11 cellular contexts compared by ENCODE assay signal in the genomic region with DNA sequence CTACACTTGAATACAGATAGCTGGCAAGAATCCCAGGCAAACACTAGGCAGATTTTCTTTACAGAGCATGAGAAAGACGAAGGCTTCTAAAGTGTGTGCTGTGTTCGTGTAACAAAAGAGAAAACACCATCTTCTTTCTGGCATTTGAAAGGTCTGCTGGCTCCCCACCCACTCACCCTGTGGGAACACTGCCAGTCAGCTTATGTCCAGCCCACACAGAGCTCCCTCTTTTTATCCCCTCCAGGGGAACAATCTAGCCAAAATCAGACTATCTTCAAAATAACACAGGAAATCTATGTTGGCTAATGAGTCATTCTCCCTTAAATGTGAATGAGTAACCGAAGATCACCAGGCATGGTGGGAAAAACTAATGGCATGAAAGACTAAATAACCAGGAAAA. TPM values are rescaled to one million over a fixed set of nuclear protein-coding genes. Genes with fewer than 3 reads are reported as not detected.
DNase-seq lines count a peak whose midpoint lies in the region; ATAC-seq, FAIRE-seq and TF ChIP-seq lines count a peak whose summit lies in the region.
"Had no signal": no experiment of that assay in that cellular context is flagged by ENCODE, and none has a peak within 500 bp of the region (broad histone marks: within the 10 kb centered on the region; RNA-seq: fewer than 3 reads in every experiment).

No MANE protein-coding gene starts in this region.

- no peaks in the 10 kb centered on the region for H3K9me3 ChIP-seq in H9 (ENCODE audit: control insufficient read depth, low read depth, low read length)

- H3K27me3 ChIP-seq in H9 (ENCODE audit: insufficient read depth, low read length): no peaks in the 10 kb centered on the region

- H4K5ac ChIP-seq in H9 (ENCODE audit: insufficient read length, low read depth, low read length): no peak overlapping the region

- H3K27me3 Mint-ChIP-seq in H9 (ENCODE audit: low read depth): no peaks in the 10 kb centered on the region

- H3K4ac ChIP-seq in H9 (ENCODE audit: low read depth, low read length): no peak overlapping the region

- WGBS in H9 (ENCODE audit: extremely low coverage, insufficient read length, low lambda C conversion rate): no CpG with 5 or more reads among the region's 3 CpGs

- H3K23me2 ChIP-seq in H9 (ENCODE audit: insufficient read length, low read depth, low read length, poor library complexity, severe bottlenecking): no peaks in the 10 kb centered on the region

- no peak overlapping the region for H3K27ac ChIP-seq in H9 (ENCODE audit: insufficient read length, low read depth, low read length)

- no peaks in the 10 kb centered on the region for H3K4me1 ChIP-seq in H9 (ENCODE audit: insufficient read depth, low read length)

- H3K14ac ChIP-seq in H9 (ENCODE audit: insufficient read depth, low read length): no peak overlapping the region

- H3K9ac ChIP-seq in H9 (ENCODE audit: extremely low read depth, insufficient read length, low read length): no peak overlapping the region

- H2AK5ac ChIP-seq in H9 (ENCODE audit: insufficient read length, low read length): no peak overlapping the region

- no peak overlapping the region for H3K18ac ChIP-seq in H9 (ENCODE audit: insufficient read length, low read depth, low read length)

- peak; percentile 95 for FAIRE-seq in RCC 7860 (lab: Jason Lieb, UNC)

- H3K4me1 Mint-ChIP-seq in H9: peaks cover 10% of the 10 kb centered on the region in 2 experiments
- H3K4me1 Mint-ChIP-seq: endodermal cell had no signal

- no peak overlapping the region for H2BK20ac ChIP-seq in H9 (ENCODE audit: low read depth, low read length, poor library complexity, severe bottlenecking)

- ATAC-seq in GM18870 (IDR thresholded peaks at IDR 0.05; ENCODE audit: unreplicated experiment) (no peak), HG03469 (IDR thresholded peaks at IDR 0.05; ENCODE audit: unreplicated experiment) (no peak), HG03457 (IDR thresholded peaks at IDR 0.05; ENCODE audit: unreplicated experiment) (no peak), GM19324 (IDR thresholded peaks at IDR 0.05; ENCODE audit: low FRiP score, unreplicated experiment) (no peak)
- ATAC-seq: activated CD8-positive, alpha-beta T cell treated with anti-CD3 and anti-CD28 coated beads, Interleukin-2, amount 10 ng/mL, durations not matched to agents 7 days and 5 days had no signal

- no peaks in the 10 kb centered on the region for H3K79me2 ChIP-seq in H9 (ENCODE audit: insufficient read depth, low read length)

- H4K8ac ChIP-seq in H9 (replicated peaks; ENCODE audit: insufficient read length, low read depth, low read length): no peak overlapping the region

- no peak overlapping the region for H2AFZ ChIP-seq in H9 (ENCODE audit: low read length)

- H2BK120ac ChIP-seq in H9 (ENCODE audit: low read depth, low read length, poor library complexity, severe bottlenecking): no peak overlapping the region

- H3K79me1 ChIP-seq in H9 (ENCODE audit: insufficient read depth, low read depth, low read length, poor library complexity, severe bottlenecking): no peaks in the 10 kb centered on the region

- no peaks in the 10 kb centered on the region for H4K20me1 ChIP-seq in H9 (ENCODE audit: control insufficient read depth, insufficient read depth, insufficient read length)

- H3K36me3 Mint-ChIP-seq in H9 (ENCODE audit: insufficient read depth in 1 of 3, low read depth in 3 of 3): peaks cover 0 to 2% (median 0%) of the 10 kb centered on the region in 3 experiments; a peak in 3 of 7 replicates

- H2BK5ac ChIP-seq in H9 (ENCODE audit: insufficient read length, low read length): no peak overlapping the region

- H4K91ac ChIP-seq in H9 (ENCODE audit: insufficient read length, low read depth, low read length): no peak overlapping the region

- H3T11ph ChIP-seq in H9 (ENCODE audit: low read length): no peak overlapping the region

- TF ChIP-seq CTCF in H9 (conservative IDR thresholded peaks at IDR 0.05): no peak

- H3K27ac Mint-ChIP-seq in H9: peak overlapping the region in 2 of 3 experiments; percentile 25 to 63; a peak in 3 of 7 replicates
- H3K27ac Mint-ChIP-seq: activated CD8-positive, alpha-beta T cell treated with anti-CD3 and anti-CD28 coated beads, Interleukin-2, amount 10 ng/mL, durations not matched to agents 7 days and 5 days; endodermal cell had no signal

- H3K23ac ChIP-seq in H9 (ENCODE audit: insufficient read length, low read depth, low read length): no peak overlapping the region

- H3K9me3 Mint-ChIP-seq in H9: no peaks in the 10 kb centered on the region
- H3K9me3 Mint-ChIP-seq: endodermal cell had no signal

- no peak overlapping the region for H3K4me3 Mint-ChIP-seq in H9
- H3K4me3 Mint-ChIP-seq: activated CD8-positive, alpha-beta T cell treated with anti-CD3 and anti-CD28 coated beads, Interleukin-2, amount 10 ng/mL, durations not matched to agents 7 days and 5 days; endodermal cell had no signal

- no peak overlapping the region for H3K4me2 ChIP-seq in H9 (ENCODE audit: insufficient read depth, insufficient read length, low read length)

- H2BK12ac ChIP-seq in H9 (ENCODE audit: insufficient read length, low read depth, low read length): no peak overlapping the region

- DNase-seq in H9 (no peak), RCC 7860 (ENCODE audit: low spot score) (peak; percentile 57), fibroblast of gingiva (ENCODE audit: low read depth) (peak; percentile 22), putamen (ENCODE audit: low spot score) (peak; percentile 31)
- DNase-seq: activated CD8-positive, alpha-beta T cell treated with anti-CD3 and anti-CD28 coated beads, Interleukin-2, amount 10 ng/mL, durations not matched to agents 7 days and 5 days; endodermal cell; NCI-H2171 treated with DMSO at 0.1 percent for 48 hours had no signal

- no peak overlapping the region for H2BK15ac ChIP-seq in H9 (ENCODE audit: low read depth, low read length)

- no peak overlapping the region for H3K56ac ChIP-seq in H9 (ENCODE audit: insufficient read length, low read depth, low read length)

RNA-seq across cellular contexts. Expression of gene PAQR5, which starts 45.6 kb away (rescaled TPM):
- total RNA-seq in H9 (2021): 1.0 and 1.6 TPM in 2 replicates
- total RNA-seq: activated CD8-positive, alpha-beta T cell treated with anti-CD3 and anti-CD28 coated beads, Interleukin-2, amount 10 ng/mL, durations not matched to agents 7 days and 5 days had no signal
